17 cellular contexts compared by ENCODE assay signal in genomic region chr14:68193970-68194634, GRCh38.
A peak's percentile ranks its signal among the peaks of the same experiment; 100 is the strongest.
DNase-seq lines count a peak whose midpoint lies in the region; ATAC-seq and TF ChIP-seq lines count a peak whose summit lies in the region.
"Had no signal": no experiment of that assay in that cellular context is flagged by ENCODE, and none has a peak within 500 bp of the region (broad histone marks: within the 10 kb centered on the region; RNA-seq: fewer than 3 reads in every experiment).

No MANE protein-coding gene starts in this region.

- CTCF ChIA-PET in activated naive CD4-positive, alpha-beta T cell treated with anti-CD3 and anti-CD28 coated beads for 36 hours (lab: Charles Lee), result no interaction called here

- H3K9me3 Mint-ChIP-seq in progenitor cell of endocrine pancreas (ENCODE audit: low read depth), result peaks cover 3% of the 10 kb centered on the region
- no peaks in the 10 kb centered on the region for H3K9me3 Mint-ChIP-seq in activated naive CD4-positive, alpha-beta T cell treated with anti-CD3 and anti-CD28 coated beads for 36 hours
- H3K9me3 Mint-ChIP-seq: activated CD4-positive, alpha-beta T cell treated with anti-CD3 and anti-CD28 coated beads, Interleukin-2, amount 10 ng/mL, durations not matched to agents 7 days and 5 days; naive B cell had no signal

- H3K4me3 ChIP-seq in fibroblast of the aortic adventitia (ENCODE audit: low read depth, low read length), result no peak overlapping the region
- H3K4me3 ChIP-seq: left ventricle myocardium inferior, MG63, spleen, testis had no signal

- peaks cover 66% of the 10 kb centered on the region for H3K4me1 Mint-ChIP-seq in progenitor cell of endocrine pancreas (ENCODE audit: low read depth)
- peaks cover 11% of the 10 kb centered on the region for H3K4me1 Mint-ChIP-seq in activated naive CD4-positive, alpha-beta T cell treated with anti-CD3 and anti-CD28 coated beads for 36 hours (ENCODE audit: low read depth)
- H3K4me1 Mint-ChIP-seq: naive B cell had no signal

- no peaks in the 10 kb centered on the region for H3K27me3 Mint-ChIP-seq in progenitor cell of endocrine pancreas
- H3K27me3 Mint-ChIP-seq in activated naive CD4-positive, alpha-beta T cell treated with anti-CD3 and anti-CD28 coated beads for 36 hours (ENCODE audit: low read depth), result no peaks in the 10 kb centered on the region
- H3K27me3 Mint-ChIP-seq: activated CD4-positive, alpha-beta T cell treated with anti-CD3 and anti-CD28 coated beads, Interleukin-2, amount 10 ng/mL, durations not matched to agents 7 days and 5 days; naive B cell had no signal

- TF ChIP-seq CTCF in fibroblast of the aortic adventitia (IDR thresholded peaks at IDR 0.05; ENCODE audit: insufficient read depth, low read length) (no peak), progenitor cell of endocrine pancreas (IDR thresholded peaks at IDR 0.05; ENCODE audit: unreplicated experiment) (no peak)

- H3K36me3 Mint-ChIP-seq in progenitor cell of endocrine pancreas (ENCODE audit: insufficient read depth), result no peaks in the 10 kb centered on the region
- H3K36me3 Mint-ChIP-seq in activated naive CD4-positive, alpha-beta T cell treated with anti-CD3 and anti-CD28 coated beads for 36 hours (ENCODE audit: low read depth), result no peaks in the 10 kb centered on the region
- H3K36me3 Mint-ChIP-seq: naive B cell had no signal

- intact Hi-C loops in left ventricle myocardium superior (cut with micrococcal nuclease), result no loop called here
- intact Hi-C loops in Right ventricle myocardium inferior (cut with DNase I), result no loop called here
- intact Hi-C loops in activated naive CD4-positive, alpha-beta T cell treated with anti-CD3 and anti-CD28 coated beads for 36 hours (cut with micrococcal nuclease), result no loop called here

- DNase-seq in left ventricle myocardium superior, result no peak
- no peak for DNase-seq in Right ventricle myocardium inferior (ENCODE audit: missing footprints)
- DNase-seq in fibroblast of the aortic adventitia (ENCODE audit: low read depth), result peak; percentile 29
- no peak for DNase-seq in progenitor cell of endocrine pancreas (ENCODE audit: low spot score, unreplicated experiment)
- DNase-seq in activated naive CD4-positive, alpha-beta T cell treated with anti-CD3 and anti-CD28 coated beads for 36 hours, result no peak
- DNase-seq in kidney glomerular epithelial cell (lab: John Stamatoyannopoulos, UW), result no peak
- no peak for DNase-seq in cortex of kidney (lab: John Stamatoyannopoulos, UW)
- DNase-seq: activated CD4-positive, alpha-beta T cell treated with anti-CD3 and anti-CD28 coated beads, Interleukin-2, amount 10 ng/mL, durations not matched to agents 7 days and 5 days; activated gamma-delta T cell treated with Interleukin-2 at 50 U/mL for 16 hours; anterior cingulate cortex; left ventricle myocardium inferior; MG63; naive B cell; NCI-H187 treated with DMSO at 0.1 percent for 48 hours; spleen; testis had no signal

- ATAC-seq in left ventricle myocardium superior, result peak; percentile 19
- no peak for ATAC-seq in Right ventricle myocardium inferior
- ATAC-seq in HG02938 (IDR thresholded peaks at IDR 0.05; ENCODE audit: unreplicated experiment), result no peak

- H3K27ac Mint-ChIP-seq in progenitor cell of endocrine pancreas, result peak overlapping the region; percentile 76
- H3K27ac Mint-ChIP-seq in activated naive CD4-positive, alpha-beta T cell treated with anti-CD3 and anti-CD28 coated beads for 36 hours, result no peak overlapping the region
- H3K27ac Mint-ChIP-seq: activated CD4-positive, alpha-beta T cell treated with anti-CD3 and anti-CD28 coated beads, Interleukin-2, amount 10 ng/mL, durations not matched to agents 7 days and 5 days had no signal

- H3K4me3 Mint-ChIP-seq in progenitor cell of endocrine pancreas (ENCODE audit: low read depth), result no peak overlapping the region
- H3K4me3 Mint-ChIP-seq in activated naive CD4-positive, alpha-beta T cell treated with anti-CD3 and anti-CD28 coated beads for 36 hours, result no peak overlapping the region
- H3K4me3 Mint-ChIP-seq: activated CD4-positive, alpha-beta T cell treated with anti-CD3 and anti-CD28 coated beads, Interleukin-2, amount 10 ng/mL, durations not matched to agents 7 days and 5 days; naive B cell had no signal
